24 cellular contexts compared by ENCODE assay signal in genomic region chr1:167146903-167147539, GRCh38. TPM values are rescaled to one million over a fixed set of nuclear protein-coding genes. Genes with fewer than 3 reads are reported as not detected.
DNase-seq lines count a peak whose midpoint lies in the region; ATAC-seq, FAIRE-seq and TF ChIP-seq lines count a peak whose summit lies in the region.
"Had no signal": no experiment of that assay in that cellular context is flagged by ENCODE, and none has a peak within 500 bp of the region (broad histone marks: within the 10 kb centered on the region; RNA-seq: fewer than 3 reads in every experiment).

No MANE protein-coding gene starts in this region.

- no TSS peak for BruUV-seq in K562 (replicated peaks; lab: Mats Ljungman, UMichigan)

- TF ChIP-seq RAD21 in K562 (CRISPR knock-in tag; conservative IDR thresholded peaks at IDR 0.05 in 1 of 2, IDR thresholded peaks at IDR 0.05 in 1 of 2) = no peak

- H3K4me3 Mint-ChIP-seq in GM23338 = no peak overlapping the region
- H3K4me3 Mint-ChIP-seq: CD14-positive monocyte; CD8-positive, alpha-beta T cell; H9; IgD-negative memory B cell had no signal

- TF ChIP-seq CTCF in GM23338 (conservative IDR thresholded peaks at IDR 0.05; ENCODE audit: low read depth in 2 of 2) (no peak), K562 (IDR thresholded peaks at IDR 0.05 in 2 of 3, conservative IDR thresholded peaks at IDR 0.05 in 1 of 3; ENCODE audit: insufficient read depth in 2 of 3, low read depth in 1 of 3, low read length in 3 of 3) (no peak), thyroid gland (IDR thresholded peaks at IDR 0.05) (no peak)

- ATAC-seq in GM23338 (no peak), K562 (no peak), GM21717 (IDR thresholded peaks at IDR 0.05; ENCODE audit: unreplicated experiment) (no peak)
- ATAC-seq: CD8-positive, alpha-beta T cell; HepG2 had no signal

- no peak overlapping the region for H3K4ac ChIP-seq in mesendoderm (ENCODE audit: low read depth, low read length)

- no peak for FAIRE-seq in K562 (lab: Jason Lieb, UNC)
- FAIRE-seq: A204.1, GM12891, HepG2 had no signal

- H3K9ac ChIP-seq in K562 (ENCODE audit: insufficient read depth in 1 of 2, low read depth in 2 of 2, low read length in 2 of 2) (no peak overlapping the region), mesendoderm (ENCODE audit: low read length) (no peak overlapping the region)
- H3K9ac ChIP-seq: BLaER1 had no signal

- H3K27me3 Mint-ChIP-seq in GM23338 (ENCODE audit: insufficient read depth, low read depth, poor library complexity) = peaks cover 3% of the 10 kb centered on the region

- H3K27ac ChIP-seq in GM23338 (ENCODE audit: low read depth) (no peak overlapping the region), K562 (ENCODE audit: extremely low read depth, low read depth, low read length) (no peak overlapping the region), mesendoderm (ENCODE audit: low read depth, low read length) (no peak overlapping the region), thyroid gland (no peak overlapping the region)
- H3K27ac ChIP-seq: BLaER1 had no signal

- no peaks in the 10 kb centered on the region for H3K79me2 ChIP-seq in GM23338 (replicated peaks; ENCODE audit: insufficient read depth)
- H3K79me2 ChIP-seq in K562 (ENCODE audit: control insufficient read depth, insufficient read depth, low read length) = no peaks in the 10 kb centered on the region
- no peaks in the 10 kb centered on the region for H3K79me2 ChIP-seq in mesendoderm (ENCODE audit: control insufficient read depth, insufficient read depth, low read length)

- H4K8ac ChIP-seq in mesendoderm (ENCODE audit: low read depth, low read length) = no peak overlapping the region

- H3K4me1 Mint-ChIP-seq in GM23338 = peaks cover 14% of the 10 kb centered on the region
- H3K4me1 Mint-ChIP-seq: CD14-positive monocyte, IgD-negative memory B cell had no signal

- H4K20me1 ChIP-seq in GM23338 (replicated peaks; ENCODE audit: insufficient read depth) = no peaks in the 10 kb centered on the region
- no peaks in the 10 kb centered on the region for H4K20me1 ChIP-seq in K562 (replicated peaks; ENCODE audit: control insufficient read depth, insufficient read depth, low read length)
- H4K20me1 ChIP-seq: BLaER1 had no signal

- TF ChIP-seq POLR2A in K562 (conservative IDR thresholded peaks at IDR 0.05) (no peak), thyroid gland (IDR thresholded peaks at IDR 0.05) (no peak)

- H3K36me3 ChIP-seq in GM23338 (ENCODE audit: insufficient read depth) (no peaks in the 10 kb centered on the region), K562 (ENCODE audit: control insufficient read depth, insufficient read depth, low read length) (no peaks in the 10 kb centered on the region), mesendoderm (ENCODE audit: control insufficient read depth, insufficient read depth, low read length) (no peaks in the 10 kb centered on the region), thyroid gland (no peaks in the 10 kb centered on the region)
- H3K36me3 ChIP-seq: BLaER1 had no signal

- H3K79me1 ChIP-seq in mesendoderm (ENCODE audit: low read length) = no peaks in the 10 kb centered on the region

- H2BK120ac ChIP-seq in mesendoderm (ENCODE audit: low read depth, low read length) = no peak overlapping the region

- peaks cover 19% of the 10 kb centered on the region for H3K9me3 Mint-ChIP-seq in GM23338

- POLR2A ChIA-PET in K562 (lab: Yijun Ruan, JAX) = no interaction called here

- CTCF ChIA-PET in K562 (lab: Yijun Ruan, JAX; ENCODE audit: low intra/inter-chr PET ratio) = no interaction called here

- H2BK15ac ChIP-seq in mesendoderm (replicated peaks; ENCODE audit: low read depth) = no peak overlapping the region

- in situ Hi-C loops in K562 (cut with MboI) = no loop called here

- H3K4me2 ChIP-seq in GM23338 = no peak overlapping the region
- no peak overlapping the region for H3K4me2 ChIP-seq in K562 (ENCODE audit: insufficient read depth, low read length)
- no peak overlapping the region for H3K4me2 ChIP-seq in mesendoderm (ENCODE audit: low read length)
- H3K4me2 ChIP-seq: BLaER1 had no signal

- H2AFZ ChIP-seq in GM23338 (no peak overlapping the region), K562 (ENCODE audit: low read depth, low read length) (no peak overlapping the region)

- DNase-seq in GM23338 (ENCODE audit: low spot score) = no peak
- DNase-seq in M059J (ENCODE audit: low read depth) = peak; percentile 35
- DNase-seq in K562 (ENCODE audit: extremely low read depth in 1 of 4, low spot score in 3 of 4) = no peak
- DNase-seq in mesendoderm = peak; percentile 42
- no peak for DNase-seq in GF-D8 (lab: John Stamatoyannopoulos, UW)
- no peak for DNase-seq in thyroid gland
- DNase-seq in middle frontal gyrus (ENCODE audit: extremely low spot score, low spot score) = no peak
- DNase-seq: Calu3; CD8-positive, alpha-beta T cell; DMS 273 treated with DMSO at 0.1 percent for 48 hours; DMS53; DND-41; EL; GOT3; H9; Kasumi-1; KG1 had no signal

- H3K27ac Mint-ChIP-seq in GM23338 = 0 out of 2 replicates have a peak overlapping the region, but pooled peaks have one; percentile 15
- H3K27ac Mint-ChIP-seq: CD8-positive, alpha-beta T cell; IgD-negative memory B cell had no signal

- H3K27me3 ChIP-seq in GM23338 (ENCODE audit: insufficient read depth) (no peaks in the 10 kb centered on the region), K562 (ENCODE audit: control insufficient read depth in 2 of 2, insufficient read depth in 2 of 2, low read length in 2 of 2) (0 out of 5 replicates have a peak, but pooled peaks cover 0 to 6% of the 10 kb centered on the region in 2 experiments), mesendoderm (ENCODE audit: insufficient read depth, low read length, poor library complexity) (no peaks in the 10 kb centered on the region), thyroid gland (no peaks in the 10 kb centered on the region)
- H3K27me3 ChIP-seq: BLaER1 had no signal

- no peak overlapping the region for H2BK5ac ChIP-seq in mesendoderm (ENCODE audit: low read length)

- H3K9me3 ChIP-seq in K562 (replicated peaks; ENCODE audit: control insufficient read depth, insufficient read depth, low read depth, low read length) (no peaks in the 10 kb centered on the region), thyroid gland (no peaks in the 10 kb centered on the region)

- H3K4me1 ChIP-seq in GM23338 (ENCODE audit: insufficient read depth) = peaks cover 3% of the 10 kb centered on the region; the same call in 1 of the 2 replicates
- no peaks in the 10 kb centered on the region for H3K4me1 ChIP-seq in K562 (replicated peaks in 1 of 2; ENCODE audit: control insufficient read depth in 2 of 2, insufficient read depth in 2 of 2, low read length in 2 of 2)
- peaks cover 8% of the 10 kb centered on the region for H3K4me1 ChIP-seq in mesendoderm (ENCODE audit: control insufficient read depth, low read depth, low read length)
- H3K4me1 ChIP-seq in thyroid gland = no peaks in the 10 kb centered on the region
- H3K4me1 ChIP-seq: BLaER1 had no signal

- no peak for TF ChIP-seq EP300 in K562 (IDR thresholded peaks at IDR 0.05; ENCODE audit: low read length)

- no peak overlapping the region for H3K23ac ChIP-seq in mesendoderm (ENCODE audit: low read length)

- H3F3A ChIP-seq in GM23338 (replicated peaks; ENCODE audit: low read depth) = no peaks in the 10 kb centered on the region

- H4K5ac ChIP-seq in mesendoderm (ENCODE audit: low read length) = no peak overlapping the region

- H3K9me1 ChIP-seq in K562 (ENCODE audit: control insufficient read depth, insufficient read depth, low read length) = no peaks in the 10 kb centered on the region

- H3K56ac ChIP-seq in mesendoderm (ENCODE audit: low read length) = no peak overlapping the region

- H2AK5ac ChIP-seq in mesendoderm (ENCODE audit: low read length) = no peak overlapping the region

- intact Hi-C loops in K562 (cut with micrococcal nuclease) = no loop called here
- intact Hi-C loops in thyroid gland (cut with DNase I) = no loop called here

- 0% methylated on average over 2 of the region's 2 CpGs for WGBS in K562 (ENCODE audit: insufficient coverage, low coverage, missing lambda C conversion rate)
- no CpG with 5 or more reads among the region's 2 CpGs for WGBS in mesendoderm (ENCODE audit: extremely low coverage, insufficient coverage, low lambda C conversion rate)
- 73 to 75% methylated on average over 2 of the region's 2 CpGs for WGBS in thyroid gland, 2 donors

- peaks cover 17% of the 10 kb centered on the region for H3K36me3 Mint-ChIP-seq in GM23338 (ENCODE audit: low read depth)
- H3K36me3 Mint-ChIP-seq: CD14-positive monocyte; CD8-positive, alpha-beta T cell had no signal

- H3K4me3 ChIP-seq in GM23338 = no peak overlapping the region
- H3K4me3 ChIP-seq in K562 = no peak overlapping the region
- H3K4me3 ChIP-seq in mesendoderm (ENCODE audit: low read length) = no peak overlapping the region
- no peak overlapping the region for H3K4me3 ChIP-seq in thyroid gland (replicated peaks in 1 of 3)
- H3K4me3 ChIP-seq: BLaER1 had no signal

- H3K18ac ChIP-seq in mesendoderm (ENCODE audit: low read length) = no peak overlapping the region

- H3K9me2 ChIP-seq in GM23338 (ENCODE audit: insufficient read depth) = peaks cover 4% of the 10 kb centered on the region; the same call in 1 of the 2 replicates

RNA-seq across cellular contexts. Expression of gene STYXL2, which starts 53.1 kb away (rescaled TPM):
- total RNA-seq in GM23338 (2014; rRNA removed; shearing (Covaris generic)) = 0.08 and 0.17 TPM in 2 replicates
- polyA plus RNA-seq in GM23338 (2016; fragmentation: Nextera tagmentation; extraction: Ambion mirVana) (0.23 and 0.40 TPM in 2 replicates), K562 (2011; rRNA removed) (not detected in 2 replicates), K562 (2014; fragmentation: Illumina TruSeq; extraction: Trizol) (not detected in 2 replicates), K562 (2014; fragmentation: Nextera tagmentation; extraction: Ambion mirVana) (not detected), K562 (2014; rRNA removed) (not detected in 2 replicates)
- 0.02 TPM in 1 of 2 replicates, not detected in the other for total RNA-seq in M059J (2014; rRNA removed; shearing (Covaris generic))
- total RNA-seq in K562 (2011; cell fraction: chromatin; rRNA removed; ENCODE audit: low replicate concordance) = not detected in 2 replicates
- not detected in 2 replicates for total RNA-seq in K562 (2011; cell fraction: nucleolus; rRNA removed)
- not detected in 2 replicates for total RNA-seq in K562 (2011; cell fraction: nucleoplasm; rRNA removed)
- total RNA-seq in K562 (2014; rRNA removed) (not detected in 2 replicates), K562 (2014; rRNA removed; fragmentation: Illumina TruSeq; extraction: Trizol) (not detected in 2 replicates), K562 (2015; rRNA removed; fragmentation: Illumina TruSeq; extraction: Trizol) (not detected in 2 replicates), K562 (2021) (not detected in 2 replicates), thyroid gland (not detected)
- polyA plus RNA-seq in K562 (2011; cell fraction: cytosol; rRNA removed) = not detected in 2 replicates
- polyA plus RNA-seq in K562 (2011; cell fraction: nucleus; rRNA removed) = not detected in 2 replicates
- not detected in 2 replicates for polyA plus RNA-seq in K562 (2012)
- not detected in 2 replicates for polyA minus RNA-seq in K562 (2011; rRNA and poly(A)+ RNA removed)
- not detected in 2 replicates for polyA minus RNA-seq in K562 (2011; cell fraction: cytosol; rRNA and poly(A)+ RNA removed)
- not detected in 2 replicates for polyA minus RNA-seq in K562 (2011; cell fraction: nucleus; rRNA and poly(A)+ RNA removed)
- polyA plus RNA-seq in mesendoderm (2013, experiment 1 of 2) = 0.10 TPM
- polyA plus RNA-seq in mesendoderm (2013, experiment 2 of 2) = 0.07 TPM
- total RNA-seq: Calu3; CD8-positive, alpha-beta T cell; HepG2 had no signal
- polyA plus RNA-seq: CD14-positive monocyte, HepG2, IgD-negative memory B cell had no signal

RNA-seq across cellular contexts. Expression of gene GPA33, which starts 56.8 kb away (rescaled TPM):
- total RNA-seq in GM23338 (2014; rRNA removed; shearing (Covaris generic)) = 0.28 TPM in 1 of 2 replicates, not detected in the other
- 0.09 and 0.10 TPM in 2 replicates for polyA plus RNA-seq in GM23338 (2016; fragmentation: Nextera tagmentation; extraction: Ambion mirVana)
- total RNA-seq in M059J (2014; rRNA removed; shearing (Covaris generic)) = 0.02 and 0.12 TPM in 2 replicates
- total RNA-seq in K562 (2011; cell fraction: chromatin; rRNA removed; ENCODE audit: low replicate concordance) = not detected in 2 replicates
- not detected in 2 replicates for total RNA-seq in K562 (2011; cell fraction: nucleolus; rRNA removed)
- not detected in 2 replicates for total RNA-seq in K562 (2011; cell fraction: nucleoplasm; rRNA removed)
- total RNA-seq in K562 (2014; rRNA removed) = not detected in 2 replicates
- total RNA-seq in K562 (2014; rRNA removed; fragmentation: Illumina TruSeq; extraction: Trizol) = not detected in 2 replicates
- total RNA-seq in K562 (2015; rRNA removed; fragmentation: Illumina TruSeq; extraction: Trizol) = not detected in 2 replicates
- 0.07 and 0.13 TPM in 2 replicates for total RNA-seq in K562 (2021)
- not detected in 2 replicates for polyA plus RNA-seq in K562 (2011; rRNA removed)
- polyA plus RNA-seq in K562 (2011; cell fraction: cytosol; rRNA removed) = not detected in 2 replicates
- polyA plus RNA-seq in K562 (2011; cell fraction: nucleus; rRNA removed) = not detected in 2 replicates
- not detected in 2 replicates for polyA plus RNA-seq in K562 (2012)
- polyA plus RNA-seq in K562 (2014; fragmentation: Illumina TruSeq; extraction: Trizol) = not detected in 2 replicates
- not detected for polyA plus RNA-seq in K562 (2014; fragmentation: Nextera tagmentation; extraction: Ambion mirVana)
- not detected in 2 replicates for polyA plus RNA-seq in K562 (2014; rRNA removed)
- not detected in 2 replicates for polyA minus RNA-seq in K562 (2011; rRNA and poly(A)+ RNA removed)
- polyA minus RNA-seq in K562 (2011; cell fraction: cytosol; rRNA and poly(A)+ RNA removed) = not detected in 2 replicates
- not detected in 2 replicates for polyA minus RNA-seq in K562 (2011; cell fraction: nucleus; rRNA and poly(A)+ RNA removed)
- polyA plus RNA-seq in mesendoderm (2013, experiment 1 of 2) = 0.81 TPM
- polyA plus RNA-seq in mesendoderm (2013, experiment 2 of 2) = 0.90 TPM
- not detected for total RNA-seq in thyroid gland
- total RNA-seq: Calu3, H9, HepG2 had no signal
- polyA plus RNA-seq: HepG2 had no signal

Comparison
In these comparisons a context has a peak if more than half of its experiments do, and no peak if none do; other contexts are left out.
1. DNase-seq: peak in M059J (single experiment) and mesendoderm (single experiment); none in GM23338 (single experiment), K562 (0 of 4), GF-D8 (single experiment), thyroid gland (0 of 2) and middle frontal gyrus (single experiment).